In genomic region chr12:6465467-6466183, GRCh38 we compare ENCODE assay signal across 1 cellular context.
TF ChIP-seq lines count a peak whose summit lies in the region.

No MANE protein-coding gene starts in this region.

TF ChIP-seq in IMR-90, 13 proteins besides CTCF, POLR2A, EP300 and RAD21 (continued from another document):
- no peak for TF ChIP-seq ELK1 (IDR thresholded peaks at IDR 0.05; ENCODE audit: borderline replicate concordance, low read depth, low read length)
